In genomic region chr9:126514037-126514821, GRCh38 we compare ENCODE assay signal across 8 cellular contexts.
DNase-seq lines count a peak whose midpoint lies in the region; ATAC-seq and TF ChIP-seq lines count a peak whose summit lies in the region.

No MANE protein-coding gene starts in this region.

- TF ChIP-seq EP300 in ovary (IDR thresholded peaks at IDR 0.05) = no peak

- ATAC-seq in aorta (ENCODE audit: low FRiP score) = peak; percentile 88

- H3K27ac ChIP-seq in ovary (no peak overlapping the region), aorta (ENCODE audit: low read depth in 1 of 2, low read length in 2 of 2) (no peak overlapping the region)

- H3K9me3 ChIP-seq in ovary = no peaks in the 10 kb centered on the region
- no peaks in the 10 kb centered on the region for H3K9me3 ChIP-seq in aorta (ENCODE audit: control insufficient read depth, low read length)

- peak; percentile 67 for DNase-seq in NCI-H1436 (lab: John Stamatoyannopoulos, UW)
- no peak for DNase-seq in NCI-H1436 treated with DMSO at 0.1 percent for 48 hours (lab: John Stamatoyannopoulos, UW)
- peak; percentile 67 for DNase-seq in NCI-H774 (lab: John Stamatoyannopoulos, UW)
- peak; percentile 56 for DNase-seq in activated effector memory CD4-positive, alpha-beta T cell treated with Interleukin-2 at 50 U/mL for 16 hours
- peak; percentile 91 for DNase-seq in germinal center (ENCODE audit: low spot score)
- peak; percentile 38 to 68 (median 51) for DNase-seq in ovary
- DNase-seq in aorta = peak; percentile 75 to 91
- no peak for DNase-seq in GDM1 (lab: John Stamatoyannopoulos, UW)

- no peaks in the 10 kb centered on the region for H3K27me3 ChIP-seq in ovary
- no peaks in the 10 kb centered on the region for H3K27me3 ChIP-seq in aorta (ENCODE audit: control insufficient read depth in 1 of 2, insufficient read depth in 2 of 2, low read length in 1 of 2)

- TF ChIP-seq CTCF in ovary (IDR thresholded peaks at IDR 0.05) = no peak

- H3K36me3 ChIP-seq in ovary = no peaks in the 10 kb centered on the region
- H3K36me3 ChIP-seq in aorta (ENCODE audit: control insufficient read depth in 1 of 2, insufficient read depth in 2 of 2, low read length in 1 of 2) = no peaks in the 10 kb centered on the region

- intact Hi-C loops in ovary (cut with DNase I) = no loop called here
- intact Hi-C loops in aorta (cut with DNase I) = no loop called here

- no peaks in the 10 kb centered on the region for H3K4me1 ChIP-seq in ovary (ENCODE audit: insufficient read depth)
- H3K4me1 ChIP-seq in aorta (ENCODE audit: control insufficient read depth in 1 of 2, insufficient read depth in 2 of 2, low read length in 2 of 2) = no peaks in the 10 kb centered on the region

- H3K4me3 ChIP-seq in ovary (no peak overlapping the region), aorta (ENCODE audit: low read length in 2 of 2) (no peak overlapping the region)

- 6 to 21% (median 7%) methylated on average over 19 to 63 of the region's 63 CpGs for WGBS in ovary, 3 donors
- 10 to 11% methylated on average over 54 to 63 of the region's 63 CpGs for WGBS in aorta, 2 donors

- no peak for TF ChIP-seq POLR2A in ovary (IDR thresholded peaks at IDR 0.05)

Comparison
In these comparisons a context has a peak if more than half of its experiments do, and no peak if none do; other contexts are left out.
1. DNase-seq: peak in NCI-H1436 (single experiment), NCI-H774 (single experiment), activated effector memory CD4-positive, alpha-beta T cell treated with Interleukin-2 at 50 U/mL for 16 hours (single experiment), germinal center (single experiment), ovary (5 of 5) and aorta (2 of 2); none in NCI-H1436 treated with DMSO at 0.1 percent for 48 hours (single experiment) and GDM1 (single experiment).